In genomic region chr6:167668019-167668753, GRCh38 we compare ENCODE assay signal across 19 cellular contexts.
DNase-seq lines count a peak whose midpoint lies in the region; ATAC-seq and TF ChIP-seq lines count a peak whose summit lies in the region.
"Had no signal": no experiment of that assay in that cellular context is flagged by ENCODE, and none has a peak within 500 bp of the region (broad histone marks: within the 10 kb centered on the region; RNA-seq: fewer than 3 reads in every experiment).

No MANE protein-coding gene starts in this region.

- H3K79me2 ChIP-seq in trophoblast cell (ENCODE audit: control insufficient read depth, insufficient read depth, low read length, poor library complexity): peaks cover 10% of the 10 kb centered on the region
- no peaks in the 10 kb centered on the region for H3K79me2 ChIP-seq in osteoblast (ENCODE audit: insufficient read depth, low read length)

- H3K23ac ChIP-seq in trophoblast cell (ENCODE audit: low read length): no peak overlapping the region

- H4K20me1 ChIP-seq in osteoblast (ENCODE audit: insufficient read depth, low read length): no peaks in the 10 kb centered on the region
- H4K20me1 ChIP-seq: BLaER1 had no signal

- H4K12ac ChIP-seq in trophoblast cell (ENCODE audit: low read depth, low read length): no peak overlapping the region

- H3K4ac ChIP-seq in trophoblast cell (ENCODE audit: low read depth, low read length): no peak overlapping the region

- peaks cover 0 to 11% of the 10 kb centered on the region in 2 donors for H3K4me1 ChIP-seq in right atrium auricular region
- H3K4me1 ChIP-seq in trophoblast cell (ENCODE audit: control insufficient read depth in 1 of 2, insufficient read depth in 2 of 2, low read length in 2 of 2): peaks cover 32 to 47% of the 10 kb centered on the region in 2 experiments
- H3K4me1 ChIP-seq in osteoblast (ENCODE audit: insufficient read depth, low read length): no peaks in the 10 kb centered on the region
- H3K4me1 ChIP-seq: suprapubic skin had no signal

- peaks cover 4% of the 10 kb centered on the region for H3K9me3 Mint-ChIP-seq in mesothelial cell of epicardium
- peaks cover 16% of the 10 kb centered on the region for H3K9me3 Mint-ChIP-seq in T-helper 2 cell treated with Interferon-gamma antibody and Interleukin-4, amounts not matched to agents 5 μg/mL and 100 μg/mL, for 36 hours

- H2BK5ac ChIP-seq in trophoblast cell (ENCODE audit: low read depth, low read length, poor library complexity): no peak overlapping the region

- peak overlapping the region; percentile 90 for H2BK120ac ChIP-seq in trophoblast cell (ENCODE audit: insufficient read depth, low read length, poor library complexity)

- DNase-seq in Right ventricle myocardium inferior (ENCODE audit: missing footprints) (no peak), right atrium auricular region (ENCODE audit: low spot score) (no peak), trophoblast cell (peak in 1 of 2 donors; percentile 54), mesothelial cell of epicardium (ENCODE audit: low spot score in 2 of 2, unreplicated experiment in 2 of 2) (no peak), osteoblast (ENCODE audit: insufficient read length, low spot score, missing footprints) (no peak)
- DNase-seq in activated naive CD4-positive, alpha-beta T cell (lab: John Stamatoyannopoulos, UW): no peak
- DNase-seq in T-helper 2 cell treated with Interferon-gamma antibody and Interleukin-4, amounts not matched to agents 5 μg/mL and 100 μg/mL, for 36 hours (ENCODE audit: low spot score): no peak
- DNase-seq: activated CD4-positive, alpha-beta T cell treated with anti-CD3 and anti-CD28 coated beads, Interleukin-2, amount 10 ng/mL, durations not matched to agents 24 days and 14 days; GM23248; NCI-H1417 treated with DMSO at 0.1 percent for 48 hours; NCI-H446; stimulated activated CD4-positive, alpha-beta T cell treated with anti-CD3 and anti-CD28 coated beads, Interleukin-2, amount 100 ng/mL, for 24 hours; T-helper 9 cell had no signal

- H3K27me3 ChIP-seq in right atrium auricular region (no peaks in the 10 kb centered on the region), layer of hippocampus (ENCODE audit: control insufficient read depth, insufficient read depth, low read length) (no peaks in the 10 kb centered on the region), trophoblast cell (ENCODE audit: insufficient read depth, low read length) (no peaks in the 10 kb centered on the region), osteoblast (ENCODE audit: insufficient read depth, low read length) (no peaks in the 10 kb centered on the region)
- H3K27me3 ChIP-seq: BLaER1 had no signal

- TF ChIP-seq CTCF in right atrium auricular region (IDR thresholded peaks at IDR 0.05): no peak
- TF ChIP-seq CTCF in mesothelial cell of epicardium (IDR thresholded peaks at IDR 0.05; ENCODE audit: unreplicated experiment): no peak
- no peak for TF ChIP-seq CTCF in osteoblast (IDR thresholded peaks at IDR 0.05; ENCODE audit: extremely low read depth, low read depth, low read length)

- no peak overlapping the region for H4K8ac ChIP-seq in trophoblast cell (ENCODE audit: low read depth, low read length)

- H3K27ac Mint-ChIP-seq in mesothelial cell of epicardium: no peak overlapping the region
- H3K27ac Mint-ChIP-seq in T-helper 2 cell treated with Interferon-gamma antibody and Interleukin-4, amounts not matched to agents 5 μg/mL and 100 μg/mL, for 36 hours: no peak overlapping the region
- H3K27ac Mint-ChIP-seq: activated CD4-positive, alpha-beta T cell treated with anti-CD3 and anti-CD28 coated beads, Interleukin-2, amount 10 ng/mL, durations not matched to agents 24 days and 14 days; activated naive CD8-positive, alpha-beta T cell had no signal

- H3K36me3 Mint-ChIP-seq in mesothelial cell of epicardium: no peaks in the 10 kb centered on the region
- no peaks in the 10 kb centered on the region for H3K36me3 Mint-ChIP-seq in T-helper 2 cell treated with Interferon-gamma antibody and Interleukin-4, amounts not matched to agents 5 μg/mL and 100 μg/mL, for 36 hours (ENCODE audit: low read depth)
- H3K36me3 Mint-ChIP-seq: activated naive CD8-positive, alpha-beta T cell had no signal

- H3K14ac ChIP-seq in trophoblast cell (ENCODE audit: low read length): no peak overlapping the region

- peaks cover 8% of the 10 kb centered on the region for H3K27me3 Mint-ChIP-seq in mesothelial cell of epicardium (ENCODE audit: low read depth)
- no peaks in the 10 kb centered on the region for H3K27me3 Mint-ChIP-seq in T-helper 2 cell treated with Interferon-gamma antibody and Interleukin-4, amounts not matched to agents 5 μg/mL and 100 μg/mL, for 36 hours (ENCODE audit: low read depth)
- H3K27me3 Mint-ChIP-seq: activated CD4-positive, alpha-beta T cell treated with anti-CD3 and anti-CD28 coated beads, Interleukin-2, amount 10 ng/mL, durations not matched to agents 24 days and 14 days; central memory CD8-positive, alpha-beta T cell had no signal

- H2BK12ac ChIP-seq in trophoblast cell (ENCODE audit: low read length): peak overlapping the region; percentile 54

- H3K4me1 Mint-ChIP-seq in mesothelial cell of epicardium: peaks cover 45% of the 10 kb centered on the region
- H3K4me1 Mint-ChIP-seq in T-helper 2 cell treated with Interferon-gamma antibody and Interleukin-4, amounts not matched to agents 5 μg/mL and 100 μg/mL, for 36 hours (ENCODE audit: low read depth): no peaks in the 10 kb centered on the region
- H3K4me1 Mint-ChIP-seq: activated CD4-positive, alpha-beta T cell treated with anti-CD3 and anti-CD28 coated beads, Interleukin-2, amount 10 ng/mL, durations not matched to agents 24 days and 14 days; central memory CD8-positive, alpha-beta T cell had no signal

- H3K4me3 ChIP-seq in right atrium auricular region (no peak overlapping the region), trophoblast cell (ENCODE audit: low read depth, low read length) (no peak overlapping the region), osteoblast (ENCODE audit: insufficient read depth, low read length) (no peak overlapping the region)
- H3K4me3 ChIP-seq: BLaER1, GM23248, suprapubic skin had no signal

- no peaks in the 10 kb centered on the region for H3K9me3 ChIP-seq in right atrium auricular region
- H3K9me3 ChIP-seq in trophoblast cell (ENCODE audit: insufficient read depth, low read depth, low read length): peaks cover 10% of the 10 kb centered on the region
- H3K9me3 ChIP-seq in osteoblast (ENCODE audit: low read depth, low read length): peaks cover 4% of the 10 kb centered on the region
- H3K9me3 ChIP-seq: suprapubic skin had no signal

- peaks cover 25% of the 10 kb centered on the region for H3K79me1 ChIP-seq in trophoblast cell (ENCODE audit: low read length)

- H2AK5ac ChIP-seq in trophoblast cell (ENCODE audit: low read length): no peak overlapping the region

- H3K9ac ChIP-seq in trophoblast cell (ENCODE audit: low read length): no peak overlapping the region
- H3K9ac ChIP-seq: BLaER1, GM23248 had no signal

- no peak overlapping the region for H3K4me3 Mint-ChIP-seq in mesothelial cell of epicardium
- H3K4me3 Mint-ChIP-seq in T-helper 2 cell treated with Interferon-gamma antibody and Interleukin-4, amounts not matched to agents 5 μg/mL and 100 μg/mL, for 36 hours: no peak overlapping the region
- H3K4me3 Mint-ChIP-seq: activated CD4-positive, alpha-beta T cell treated with anti-CD3 and anti-CD28 coated beads, Interleukin-2, amount 10 ng/mL, durations not matched to agents 24 days and 14 days; activated naive CD8-positive, alpha-beta T cell; central memory CD8-positive, alpha-beta T cell had no signal

- H3K18ac ChIP-seq in trophoblast cell (ENCODE audit: low read length): no peak overlapping the region

- H4K91ac ChIP-seq in trophoblast cell (ENCODE audit: low read depth, low read length): peak overlapping the region; percentile 21

- ATAC-seq in Right ventricle myocardium inferior: peak; percentile 61

- H2AFZ ChIP-seq in trophoblast cell (ENCODE audit: insufficient read depth, low read length, poor library complexity) (no peak overlapping the region), osteoblast (ENCODE audit: low read length) (no peak overlapping the region)
- H2AFZ ChIP-seq: GM23248 had no signal

- no peaks in the 10 kb centered on the region for H3K36me3 ChIP-seq in right atrium auricular region
- H3K36me3 ChIP-seq in trophoblast cell (ENCODE audit: control insufficient read depth in 1 of 2, insufficient read depth in 2 of 2, low read length in 2 of 2): no peaks in the 10 kb centered on the region
- H3K36me3 ChIP-seq in osteoblast (ENCODE audit: insufficient read depth, low read length): no peaks in the 10 kb centered on the region
- H3K36me3 ChIP-seq: BLaER1, suprapubic skin had no signal

- intact Hi-C loops in Right ventricle myocardium inferior (cut with DNase I): no loop called here

- H3K4me2 ChIP-seq in trophoblast cell (ENCODE audit: low read length): no peak overlapping the region
- no peak overlapping the region for H3K4me2 ChIP-seq in osteoblast (ENCODE audit: insufficient read depth, low read length)
- H3K4me2 ChIP-seq: BLaER1 had no signal

- WGBS in trophoblast cell (ENCODE audit: extremely low coverage, insufficient coverage, insufficient read length): no CpG with 5 or more reads among the region's 26 CpGs

- H3K27ac ChIP-seq in right atrium auricular region (no peak overlapping the region), layer of hippocampus (ENCODE audit: low read depth, low read length) (peak overlapping the region; percentile 56), trophoblast cell (ENCODE audit: low read depth, low read length) (no peak overlapping the region), osteoblast (ENCODE audit: low read depth, low read length) (no peak overlapping the region)
- H3K27ac ChIP-seq: 22Rv1, BLaER1, GM23248, suprapubic skin had no signal
